25 cellular contexts compared by ENCODE assay signal in the genomic region with DNA sequence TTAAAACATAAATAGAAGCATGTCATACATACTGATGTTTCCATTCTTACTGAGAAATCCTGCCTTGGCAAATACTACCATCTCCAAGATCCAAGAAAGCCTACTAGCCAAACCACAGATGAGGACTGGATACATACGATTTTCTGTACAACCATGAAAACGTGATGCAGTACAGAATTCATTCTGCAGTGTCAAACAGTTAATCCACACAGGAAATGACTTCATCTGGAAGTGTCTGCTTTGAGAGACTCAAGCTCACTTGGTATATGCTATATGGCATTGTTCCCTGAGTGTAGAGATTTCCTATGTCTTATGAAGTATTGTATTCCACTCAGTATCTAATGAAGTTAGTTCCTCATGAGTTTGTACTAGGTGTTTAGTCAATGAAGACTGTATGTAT.
DNase-seq lines count a peak whose midpoint lies in the region; ATAC-seq, FAIRE-seq and TF ChIP-seq lines count a peak whose summit lies in the region.
"Had no signal": no experiment of that assay in that cellular context is flagged by ENCODE, and none has a peak within 500 bp of the region (broad histone marks: within the 10 kb centered on the region; RNA-seq: fewer than 3 reads in every experiment).

No MANE protein-coding gene starts in this region.

- no peaks in the 10 kb centered on the region for H3K9me3 Mint-ChIP-seq in HFFc6
- H3K9me3 Mint-ChIP-seq: CD4-positive, alpha-beta T cell; GM23338; neural progenitor cell; T-helper 1 cell treated with Interleukin-12 subunit alpha and Interleukin-12 subunit beta and Interleukin-4 antibody, amounts not matched to agents 30 μg/mL and 1 μg/mL, for 36 hours had no signal

- H3K27me3 ChIP-seq in ACC112 (ENCODE audit: insufficient read depth, low read length): no peaks in the 10 kb centered on the region
- H3K27me3 ChIP-seq: ascending aorta, spleen had no signal

- no peak overlapping the region for H3K4me3 ChIP-seq in ACC112 (ENCODE audit: low read depth, low read length)
- no peak overlapping the region for H3K4me3 ChIP-seq in astrocyte of the spinal cord (ENCODE audit: low read depth, low read length)
- H3K4me3 ChIP-seq in fibroblast of the aortic adventitia (ENCODE audit: low read depth, low read length): no peak overlapping the region
- H3K4me3 ChIP-seq: ascending aorta, GM23338, left ventricle myocardium inferior, mucosa of descending colon, neural progenitor cell, spleen had no signal

- peaks cover 2% of the 10 kb centered on the region; the same call in 1 of the 2 replicates for H3K27me3 Mint-ChIP-seq in HFFc6 (ENCODE audit: insufficient read depth)
- H3K27me3 Mint-ChIP-seq: CD4-positive, alpha-beta T cell had no signal

- FAIRE-seq in urothelium cell line (lab: Jason Lieb, UNC): no peak
- FAIRE-seq: GM18507 had no signal

- H3K36me3 ChIP-seq in ACC112 (ENCODE audit: insufficient read depth, low read length): no peaks in the 10 kb centered on the region
- H3K36me3 ChIP-seq: ascending aorta, left ventricle myocardium inferior, neural progenitor cell, spleen had no signal

- H2AFZ ChIP-seq in ACC112 (ENCODE audit: low read length, unreplicated experiment): peak overlapping the region; percentile 60
- H2AFZ ChIP-seq: GM23338, neural progenitor cell had no signal

- in situ Hi-C loops in astrocyte of the spinal cord (cut with HindIII; ENCODE audit: low sequenced_read_pairs): no loop called here

- TF ChIP-seq CTCF in HFFc6 (IDR thresholded peaks at IDR 0.05) (no peak), astrocyte of the spinal cord (IDR thresholded peaks at IDR 0.05; ENCODE audit: low read depth, low read length) (no peak), fibroblast of the aortic adventitia (IDR thresholded peaks at IDR 0.05; ENCODE audit: insufficient read depth, low read length) (no peak)

- no peaks in the 10 kb centered on the region for H3K79me2 ChIP-seq in ACC112 (ENCODE audit: control insufficient read depth, insufficient read depth, low read length, unreplicated experiment)

- H3K27ac ChIP-seq in ACC112 (ENCODE audit: low read depth, low read length) (no peak overlapping the region), caudate nucleus (ENCODE audit: low read depth, low read length) (no peak overlapping the region)
- H3K27ac ChIP-seq: ascending aorta, epithelial cell of prostate, left ventricle myocardium inferior, neural progenitor cell, spleen had no signal

- H3K4me1 ChIP-seq in ACC112 (ENCODE audit: control insufficient read depth, insufficient read depth, low read length, unreplicated experiment): peaks cover 9% of the 10 kb centered on the region
- H3K4me1 ChIP-seq: ascending aorta, left ventricle myocardium inferior, neural progenitor cell, spleen had no signal

- no peaks in the 10 kb centered on the region for H3K36me3 Mint-ChIP-seq in HFFc6 (ENCODE audit: low read depth)
- H3K36me3 Mint-ChIP-seq: neural progenitor cell had no signal

- H3K27ac Mint-ChIP-seq in HFFc6: no peak overlapping the region
- H3K27ac Mint-ChIP-seq: CD4-positive, alpha-beta T cell; GM23338; neural progenitor cell; T-helper 1 cell treated with Interleukin-12 subunit alpha and Interleukin-12 subunit beta and Interleukin-4 antibody, amounts not matched to agents 30 μg/mL and 1 μg/mL, for 36 hours had no signal

- no peak for ATAC-seq in GM21447 (IDR thresholded peaks at IDR 0.05; ENCODE audit: unreplicated experiment)
- ATAC-seq: GM23338, mucosa of descending colon had no signal

- DNase-seq in HFFc6: peak; percentile 5
- peak; percentile 44 for DNase-seq in astrocyte of the spinal cord (ENCODE audit: low read depth, low spot score)
- peak; percentile 82 for DNase-seq in fibroblast of the aortic adventitia (ENCODE audit: low read depth)
- no peak for DNase-seq in urothelium cell line (ENCODE audit: low spot score)
- DNase-seq in caudate nucleus (lab: John Stamatoyannopoulos, UW): no peak
- DNase-seq in NCI-H146 treated with DMSO at 0.1 percent for 48 hours (lab: John Stamatoyannopoulos, UW; ENCODE audit: unreplicated experiment): no peak
- DNase-seq: activated naive CD4-positive, alpha-beta T cell; activated T-cell treated with anti-CD3 and anti-CD28 coated beads for 4 hours; CD4-positive, alpha-beta T cell; glutamatergic neuron; left ventricle myocardium inferior; mucosa of descending colon; NCI-H146; NCI-H774; SIG-M5; spleen; stimulated activated CD4-positive, alpha-beta T cell treated with anti-CD3 and anti-CD28 coated beads, Interleukin-4, amount 100 ng/mL, for 4 hours had no signal

- peaks cover 15% of the 10 kb centered on the region for H3K4me1 Mint-ChIP-seq in HFFc6 (ENCODE audit: low read depth)
- H3K4me1 Mint-ChIP-seq: GM23338, neural progenitor cell had no signal

- H3K4me3 Mint-ChIP-seq in HFFc6: no peak overlapping the region
- H3K4me3 Mint-ChIP-seq: CD4-positive, alpha-beta T cell; GM23338; neural progenitor cell; T-helper 1 cell treated with Interleukin-12 subunit alpha and Interleukin-12 subunit beta and Interleukin-4 antibody, amounts not matched to agents 30 μg/mL and 1 μg/mL, for 36 hours had no signal

Comparison
In these comparisons a context has a peak if more than half of its experiments do, and no peak if none do; other contexts are left out.
1. DNase-seq: peak in HFFc6 (single experiment), astrocyte of the spinal cord (single experiment) and fibroblast of the aortic adventitia (single experiment); none in urothelium cell line (single experiment), caudate nucleus (0 of 61) and NCI-H146 treated with DMSO at 0.1 percent for 48 hours (single experiment).